7 cellular contexts compared by ENCODE assay signal in the genomic region with DNA sequence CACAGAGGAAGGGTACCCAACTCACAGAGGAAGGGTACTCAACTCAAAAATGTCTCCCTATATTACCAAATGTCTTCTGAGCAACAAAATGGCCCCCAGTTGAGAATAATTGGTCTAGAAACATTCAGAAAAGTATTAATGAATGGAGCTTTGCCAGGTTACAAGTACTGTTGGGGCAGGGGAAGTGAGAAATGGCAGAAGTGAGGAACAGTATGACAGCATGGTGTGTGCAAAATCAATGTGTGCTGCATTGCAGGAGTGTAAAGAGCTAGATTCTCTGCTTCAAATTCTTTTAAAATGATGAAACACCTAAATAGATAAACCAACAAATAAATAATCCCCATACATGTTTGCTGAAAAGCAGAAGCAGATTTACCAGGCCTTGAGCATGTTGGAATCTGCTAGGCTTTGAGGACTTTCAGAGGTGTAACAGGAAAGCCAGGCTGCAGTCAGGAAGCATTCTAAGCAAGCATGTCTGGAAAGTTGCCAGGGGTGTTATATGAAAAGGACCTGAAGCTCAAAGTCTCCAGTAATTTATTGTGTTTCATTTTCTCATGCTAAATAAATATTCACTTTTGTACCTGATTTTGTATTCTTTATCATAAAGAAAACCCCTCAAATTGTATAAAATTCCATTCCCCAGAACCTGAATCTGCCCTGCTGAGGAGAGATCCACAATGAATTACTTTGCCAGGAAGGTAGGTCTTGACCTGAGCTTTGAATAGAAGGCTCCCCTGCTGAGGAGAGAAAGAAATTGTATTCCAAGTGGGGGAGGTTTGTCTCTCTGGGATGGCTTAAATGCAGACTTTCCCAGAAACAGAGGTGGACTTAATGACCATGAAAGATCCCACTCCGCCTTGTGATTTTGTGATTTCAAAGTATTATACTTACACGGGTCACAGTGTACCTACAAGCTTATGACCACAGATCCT.
DNase-seq lines count a peak whose midpoint lies in the region; ATAC-seq and TF ChIP-seq lines count a peak whose summit lies in the region.

No MANE protein-coding gene starts in this region.

- H3K9me3 ChIP-seq in breast epithelium = no peaks in the 10 kb centered on the region

- no peak overlapping the region for H3K27ac ChIP-seq in breast epithelium

- intact Hi-C loops in breast epithelium (cut with DNase I; ENCODE audit: low total_unique reads) = no loop called here

- H3K4me3 ChIP-seq in breast epithelium = no peak overlapping the region

- H3K36me3 ChIP-seq in breast epithelium = no peaks in the 10 kb centered on the region

- peak; percentile 58 for ATAC-seq in GM21723 (IDR thresholded peaks at IDR 0.05; ENCODE audit: unreplicated experiment)
- ATAC-seq in GM18520 (IDR thresholded peaks at IDR 0.05; ENCODE audit: unreplicated experiment) = no peak

- no peak for TF ChIP-seq CTCF in breast epithelium (IDR thresholded peaks at IDR 0.05)

- peak; percentile 68 for DNase-seq in M059J (ENCODE audit: low read depth)
- DNase-seq in cerebellar cortex (ENCODE audit: low spot score) = peak; percentile 56
- peak; percentile 70 for DNase-seq in renal cortical epithelial cell (ENCODE audit: low read depth)
- no peak for DNase-seq in SKM-1 (lab: John Stamatoyannopoulos, UW; ENCODE audit: unreplicated experiment)
- no peak for DNase-seq in breast epithelium (ENCODE audit: low spot score in 2 of 2)

- TF ChIP-seq POLR2A in breast epithelium (IDR thresholded peaks at IDR 0.05) = no peak

- no peaks in the 10 kb centered on the region for H3K4me1 ChIP-seq in breast epithelium

- H3K27me3 ChIP-seq in breast epithelium = no peaks in the 10 kb centered on the region

Comparison
In these comparisons a context has a peak if more than half of its experiments do, and no peak if none do; other contexts are left out.
1. DNase-seq: peak in M059J (single experiment), cerebellar cortex (single experiment) and renal cortical epithelial cell (single experiment); none in SKM-1 (single experiment) and breast epithelium (0 of 2).